Comparison of ENCODE assay signal across 11 cellular contexts in genomic region chr5:124952079-124952478, GRCh38.
A peak's percentile ranks its signal among the peaks of the same experiment; 100 is the strongest.
DNase-seq lines count a peak whose midpoint lies in the region; ATAC-seq, FAIRE-seq and TF ChIP-seq lines count a peak whose summit lies in the region.
"Had no signal": no experiment of that assay in that cellular context is flagged by ENCODE, and none has a peak within 500 bp of the region (broad histone marks: within the 10 kb centered on the region; RNA-seq: fewer than 3 reads in every experiment).

No MANE protein-coding gene starts in this region.

- no peaks in the 10 kb centered on the region for H3K36me3 Mint-ChIP-seq in activated B cell treated with CpG ODN at 0.5 μM for 24 hours (ENCODE audit: low read depth)

- POLR2A ChIA-PET in activated B cell treated with CpG ODN at 0.5 μM for 24 hours (lab: Charles Lee): interaction anchor here (0.5 to 1.5 kb wide), 8 partner anchors 10 to 894 kb away, joined by 3 to 25 read pairs (median 4); no protein-coding TSS in a partner anchor

- intact Hi-C loops in activated B cell treated with CpG ODN at 0.5 μM for 24 hours (cut with micrococcal nuclease) (loop anchor here (1.0 to 5.0 kb wide), 4 partner anchors 16 to 55 kb away; no protein-coding TSS in a partner anchor), head of caudate nucleus (cut with DNase I) (no loop called here)

- no peak overlapping the region for H3K4me3 Mint-ChIP-seq in activated B cell treated with CpG ODN at 0.5 μM for 24 hours

- no peak for TF ChIP-seq POLR2A in H54 (IDR thresholded peaks at IDR 0.05; ENCODE audit: low read depth, low read length)

- no peak for FAIRE-seq in H54 (lab: Jason Lieb, UNC)
- FAIRE-seq: keratinocyte had no signal

- DNase-seq in GM12865 (ENCODE audit: low read depth) (peak; percentile 96), activated B cell treated with CpG ODN at 0.5 μM for 24 hours (peak; percentile 25), head of caudate nucleus (no peak), H54 (ENCODE audit: insufficient read length, low spot score) (no peak), HPDE6-E6E7 (ENCODE audit: extremely low spot score) (no peak), NCI-H1105 (lab: John Stamatoyannopoulos, UW) (no peak)
- DNase-seq: Caco-2 had no signal

- no peaks in the 10 kb centered on the region for H3K9me3 Mint-ChIP-seq in activated B cell treated with CpG ODN at 0.5 μM for 24 hours

- peak overlapping the region; percentile 78 for H3K27ac Mint-ChIP-seq in activated B cell treated with CpG ODN at 0.5 μM for 24 hours

- peak overlapping the region; percentile 57 for H3K4me3 ChIP-seq in GM12865 (ENCODE audit: low read depth, low read length)
- H3K4me3 ChIP-seq: coronary artery had no signal

- peak; percentile 91 for ATAC-seq in GM19467 (IDR thresholded peaks at IDR 0.05; ENCODE audit: unreplicated experiment)
- ATAC-seq in HG03108 (IDR thresholded peaks at IDR 0.05; ENCODE audit: unreplicated experiment): peak; percentile 94
- peak; percentile 82 for ATAC-seq in activated B cell treated with CpG ODN at 0.5 μM for 24 hours (ENCODE audit: low read depth)

- peaks cover 21% of the 10 kb centered on the region for H3K4me1 Mint-ChIP-seq in activated B cell treated with CpG ODN at 0.5 μM for 24 hours

- CTCF ChIA-PET in activated B cell treated with CpG ODN at 0.5 μM for 24 hours (lab: Charles Lee): no interaction called here

- H3K27me3 Mint-ChIP-seq in activated B cell treated with CpG ODN at 0.5 μM for 24 hours: no peaks in the 10 kb centered on the region

- TF ChIP-seq CTCF in GM12865 (IDR thresholded peaks at IDR 0.05; ENCODE audit: insufficient read depth, low read depth, low read length, missing control alignments): no peak
- TF ChIP-seq CTCF in activated B cell treated with CpG ODN at 0.5 μM for 24 hours (IDR thresholded peaks at IDR 0.05): no peak

Comparison
In these comparisons a context has a peak if more than half of its experiments do, and no peak if none do; other contexts are left out.
1. DNase-seq: peak in GM12865 (single experiment) and activated B cell treated with CpG ODN at 0.5 μM for 24 hours (single experiment); none in head of caudate nucleus (0 of 42), H54 (single experiment), HPDE6-E6E7 (single experiment) and NCI-H1105 (single experiment).
2. Peak in every context shown above with its lines, with median percentiles within 50 percentile points of each other: ATAC-seq.